ENCODE assay signal across 1 cellular context in genomic region chr3:37904614-37905047, GRCh38.
A peak's percentile ranks its signal among the peaks of the same experiment; 100 is the strongest.
TF ChIP-seq lines count a peak whose summit lies in the region.

No MANE protein-coding gene starts in this region.

TF ChIP-seq in SK-N-SH, 30 proteins besides CTCF, POLR2A, EP300 and RAD21 (continued from another document):
- no peak for TF ChIP-seq REST (IDR thresholded peaks at IDR 0.05; ENCODE audit: low read depth, low read length)
- peak; percentile 73 for TF ChIP-seq PBX3 (IDR thresholded peaks at IDR 0.05)
- no peak for TF ChIP-seq FOXJ3 (CRISPR knock-in tag; IDR thresholded peaks at IDR 0.05)
- TF ChIP-seq FOSL2 (IDR thresholded peaks at IDR 0.05; ENCODE audit: borderline replicate concordance, low read depth), result peak; percentile 47; the same call in 1 of the 2 replicates
- no peak for TF ChIP-seq CHD2 (IDR thresholded peaks at IDR 0.05; ENCODE audit: low read length, partially characterized antibody)
- TF ChIP-seq MAX (IDR thresholded peaks at IDR 0.05; ENCODE audit: low read depth), result 0 out of 2 replicates have a peak, but pooled peaks have one; percentile 26
- no peak for TF ChIP-seq TEAD4 (IDR thresholded peaks at IDR 0.05; ENCODE audit: borderline replicate concordance, insufficient read depth)
- TF ChIP-seq IRF3 (IDR thresholded peaks at IDR 0.05; ENCODE audit: low read depth, low read length), result no peak
- TF ChIP-seq RCOR1 (IDR thresholded peaks at IDR 0.05; ENCODE audit: low read length), result no peak
- TF ChIP-seq JUND (IDR thresholded peaks at IDR 0.05), result peak; percentile 54
